7 cellular contexts compared by ENCODE assay signal in genomic region chr13:33542309-33543088, GRCh38.
A peak's percentile ranks its signal among the peaks of the same experiment; 100 is the strongest.
DNase-seq lines count a peak whose midpoint lies in the region; ATAC-seq and TF ChIP-seq lines count a peak whose summit lies in the region.

No MANE protein-coding gene starts in this region.

- DNase-seq in NCI-H2029 (lab: John Stamatoyannopoulos, UW) (peak; percentile 97), T1000 (lab: John Stamatoyannopoulos, UW) (peak; percentile 97), astrocyte of the spinal cord (ENCODE audit: low read depth, low spot score) (peak; percentile 100), hippocampal formation (lab: John Stamatoyannopoulos, UW) (peak; percentile 95 to 96), retina (peak; percentile 100)

- TF ChIP-seq CTCF in astrocyte of the spinal cord (IDR thresholded peaks at IDR 0.05; ENCODE audit: low read depth, low read length): peak; percentile 86

- in situ Hi-C loops in astrocyte of the spinal cord (cut with HindIII; ENCODE audit: low sequenced_read_pairs): no loop called here

- ATAC-seq in GM18505 (IDR thresholded peaks at IDR 0.05; ENCODE audit: unreplicated experiment): peak; percentile 85
- ATAC-seq in HG02973 (IDR thresholded peaks at IDR 0.05; ENCODE audit: unreplicated experiment): peak; percentile 85

- peak; percentile 76 for TF ChIP-seq POLR2A in GM18505 (IDR thresholded peaks at IDR 0.05; ENCODE audit: borderline replicate concordance, extremely low read depth, insufficient read depth, insufficient read length)

- peak overlapping the region; percentile 57 for H3K4me3 ChIP-seq in astrocyte of the spinal cord (ENCODE audit: low read depth, low read length)

Comparison
In these comparisons a context has a peak if more than half of its experiments do, and no peak if none do; other contexts are left out.
1. Peak in every context shown above with its lines: DNase-seq, ATAC-seq and H3K4me3 ChIP-seq.